ENCODE assay signal across 13 cellular contexts in the genomic region with DNA sequence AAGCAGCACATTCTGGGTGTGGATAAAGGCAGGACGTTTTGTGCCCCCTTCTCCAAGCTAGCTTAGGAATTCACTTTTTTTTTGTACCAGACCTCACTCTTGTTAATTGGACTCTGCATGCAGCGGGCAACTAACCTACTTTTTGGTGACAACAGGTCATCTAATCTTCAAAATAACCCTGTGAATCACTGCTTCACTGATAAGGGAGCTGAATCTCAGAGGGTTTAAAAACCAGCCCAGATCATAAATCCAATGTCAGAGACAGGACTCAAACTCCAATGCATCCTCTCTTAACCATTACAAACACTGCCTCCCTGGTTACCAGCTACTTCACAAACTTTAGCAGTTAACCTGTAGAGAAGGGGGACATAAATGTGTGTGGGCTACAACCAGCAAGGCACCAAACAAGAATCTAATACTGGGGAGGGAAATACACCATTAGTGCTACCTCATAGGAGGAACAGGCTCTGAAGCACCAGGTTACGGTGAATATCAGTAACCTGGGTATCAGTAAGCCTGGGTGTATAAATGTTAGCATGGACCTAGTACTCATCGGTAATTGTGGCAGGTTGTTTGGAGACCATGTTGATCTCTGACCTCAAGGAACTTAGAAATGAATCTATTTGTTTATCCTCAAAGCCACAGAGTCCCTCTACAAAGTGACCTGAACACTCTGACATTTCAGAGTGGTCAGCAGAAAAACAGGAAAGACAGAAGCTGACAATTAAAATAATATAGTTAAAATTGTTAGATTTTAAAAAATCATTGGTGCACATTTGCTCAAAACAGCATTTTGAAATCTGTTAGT. TPM values are rescaled to one million over a fixed set of nuclear protein-coding genes. Genes with fewer than 3 reads are reported as not detected.
A peak's percentile ranks its signal among the peaks of the same experiment; 100 is the strongest.
DNase-seq lines count a peak whose midpoint lies in the region; ATAC-seq and TF ChIP-seq lines count a peak whose summit lies in the region.
"Had no signal": no experiment of that assay in that cellular context is flagged by ENCODE, and none has a peak within 500 bp of the region (broad histone marks: within the 10 kb centered on the region; RNA-seq: fewer than 3 reads in every experiment).

No MANE protein-coding gene starts in this region.

- H3K23ac ChIP-seq in mesenchymal stem cell (ENCODE audit: low read length in 2 of 2), result no peak overlapping the region

- peaks cover 14% of the 10 kb centered on the region for H3K79me1 ChIP-seq in mesenchymal stem cell (replicated peaks; ENCODE audit: low read length, poor library complexity, severe bottlenecking)

- no peak overlapping the region for H2BK120ac ChIP-seq in mesenchymal stem cell (ENCODE audit: low read depth, low read length)

- ATAC-seq in CD8-positive, alpha-beta T cell, result no peak
- no peak for ATAC-seq in activated naive CD4-positive, alpha-beta T cell treated with anti-CD3 and anti-CD28 coated beads, Interleukin-2, amount 50 U/mL, for 72 hours
- ATAC-seq in naive B cell (ENCODE audit: low read depth in 2 of 2), result no peak
- ATAC-seq in body of pancreas, result no peak
- ATAC-seq: WTC11 had no signal

- H2AK5ac ChIP-seq in mesenchymal stem cell (ENCODE audit: low read length, severe bottlenecking), result no peak overlapping the region

- CTCF ChIA-PET in CD8-positive, alpha-beta T cell (lab: Charles Lee), result no interaction called here

- H4K8ac ChIP-seq in mesenchymal stem cell (ENCODE audit: low read length), result no peak overlapping the region

- no peaks in the 10 kb centered on the region for H3K9me3 ChIP-seq in CD8-positive, alpha-beta T cell (ENCODE audit: low read length)
- H3K9me3 ChIP-seq in mesenchymal stem cell (ENCODE audit: control insufficient read depth, low read length) (no peaks in the 10 kb centered on the region), body of pancreas (no peaks in the 10 kb centered on the region)
- H3K9me3 ChIP-seq: HAP-1 had no signal

- WGBS in mesenchymal stem cell, result 55% methylated on average over 4 of the region's 4 CpGs
- WGBS in body of pancreas, 2 donors, result 45 to 50% methylated on average over 4 of the region's 4 CpGs

- no peak overlapping the region for H2BK12ac ChIP-seq in mesenchymal stem cell (ENCODE audit: low read length in 2 of 2)

- peaks cover 22% of the 10 kb centered on the region for H3K36me3 Mint-ChIP-seq in CD8-positive, alpha-beta T cell
- peaks cover 26 to 67% of the 10 kb centered on the region in 2 donors for H3K36me3 Mint-ChIP-seq in activated naive CD4-positive, alpha-beta T cell treated with anti-CD3 and anti-CD28 coated beads, Interleukin-2, amount 50 U/mL, for 72 hours
- H3K36me3 Mint-ChIP-seq in naive B cell, result peaks cover 14 to 18% of the 10 kb centered on the region in 2 donors

- H3K4me2 ChIP-seq in mesenchymal stem cell (ENCODE audit: low read length, poor library complexity, severe bottlenecking), result no peak overlapping the region

- no peak overlapping the region for H4K91ac ChIP-seq in mesenchymal stem cell (ENCODE audit: low read length)

- H3K27me3 Mint-ChIP-seq in CD8-positive, alpha-beta T cell (ENCODE audit: low read depth), result no peaks in the 10 kb centered on the region
- H3K27me3 Mint-ChIP-seq in naive B cell, result no peaks in the 10 kb centered on the region

- H3K27me3 ChIP-seq in CD8-positive, alpha-beta T cell (ENCODE audit: insufficient read depth, low read length), result no peaks in the 10 kb centered on the region
- H3K27me3 ChIP-seq in mesenchymal stem cell (ENCODE audit: control insufficient read depth in 1 of 2, insufficient read depth in 1 of 2, low read length in 2 of 2) (no peaks in the 10 kb centered on the region), body of pancreas (no peaks in the 10 kb centered on the region)

- no peak overlapping the region for H3K14ac ChIP-seq in mesenchymal stem cell (ENCODE audit: low read length in 2 of 2)

- H3K18ac ChIP-seq in mesenchymal stem cell (ENCODE audit: low read depth in 1 of 2, low read length in 2 of 2), result no peak overlapping the region

- H3K4me3 Mint-ChIP-seq in CD8-positive, alpha-beta T cell, result peak overlapping the region; percentile 56
- peak overlapping the region; percentile 27 to 99 (median 98) for H3K4me3 Mint-ChIP-seq in naive B cell

- TF ChIP-seq POLR2A in body of pancreas (IDR thresholded peaks at IDR 0.05), result no peak

- peaks cover 5% of the 10 kb centered on the region for H3K9me3 Mint-ChIP-seq in CD8-positive, alpha-beta T cell
- peaks cover 0 to 7% of the 10 kb centered on the region in 2 donors for H3K9me3 Mint-ChIP-seq in activated naive CD4-positive, alpha-beta T cell treated with anti-CD3 and anti-CD28 coated beads, Interleukin-2, amount 50 U/mL, for 72 hours
- peaks cover 0 to 7% (median 1%) of the 10 kb centered on the region in 7 donors for H3K9me3 Mint-ChIP-seq in naive B cell

- H3K4ac ChIP-seq in mesenchymal stem cell (ENCODE audit: low read depth in 1 of 2, low read length in 2 of 2), result no peak overlapping the region

- intact Hi-C loops in CD8-positive, alpha-beta T cell (cut with DNase I, micrococcal nuclease), result loop anchor here in 1 of 2 experiments (1.0 kb wide), 1 partner anchor 12 kb away; no protein-coding TSS in a partner anchor
- intact Hi-C loops in body of pancreas (cut with DNase I), result no loop called here

- H3K4me3 ChIP-seq in CD8-positive, alpha-beta T cell (ENCODE audit: low read depth, low read length), result no peak overlapping the region
- H3K4me3 ChIP-seq in mesenchymal stem cell (ENCODE audit: insufficient read depth in 1 of 2, low read depth in 1 of 2, low read length in 2 of 2), result no peak overlapping the region
- H3K4me3 ChIP-seq in body of pancreas, result no peak overlapping the region

- DNase-seq in CD8-positive, alpha-beta T cell, result no peak
- peak; percentile 9 for DNase-seq in HuH-7.5 (ENCODE audit: low spot score)
- DNase-seq in activated naive CD4-positive, alpha-beta T cell treated with anti-CD3 and anti-CD28 coated beads, Interleukin-2, amount 50 U/mL, for 72 hours (ENCODE audit: low spot score in 2 of 2), result no peak
- no peak for DNase-seq in naive B cell
- DNase-seq in mesenchymal stem cell, result no peak
- DNase-seq in DMS79 treated with DMSO at 0.1 percent for 48 hours (lab: John Stamatoyannopoulos, UW), result no peak
- no peak for DNase-seq in body of pancreas
- DNase-seq in hypothalamus (lab: John Stamatoyannopoulos, UW), result no peak
- DNase-seq: effector CD8-positive, alpha-beta T cell; glutamatergic neuron; NCI-H2227 treated with DMSO at 0.1 percent for 48 hours had no signal

- H3K4me1 Mint-ChIP-seq in CD8-positive, alpha-beta T cell (ENCODE audit: low read depth), result peaks cover 78% of the 10 kb centered on the region
- peaks cover 64 to 87% (median 84%) of the 10 kb centered on the region in 3 donors for H3K4me1 Mint-ChIP-seq in naive B cell

- H2BK15ac ChIP-seq in mesenchymal stem cell (ENCODE audit: low read depth, poor library complexity, severe bottlenecking), result no peak overlapping the region

- no peaks in the 10 kb centered on the region for H3K36me3 ChIP-seq in CD8-positive, alpha-beta T cell (ENCODE audit: insufficient read depth, low read length)
- no peaks in the 10 kb centered on the region for H3K36me3 ChIP-seq in mesenchymal stem cell (ENCODE audit: control insufficient read depth in 1 of 2, insufficient read depth in 2 of 2, low read depth in 1 of 2, low read length in 2 of 2)
- no peaks in the 10 kb centered on the region for H3K36me3 ChIP-seq in body of pancreas (replicated peaks in 1 of 2; ENCODE audit: insufficient read depth in 1 of 2, low read depth in 2 of 2)
- H3K36me3 ChIP-seq: HAP-1 had no signal

- H3K4me1 ChIP-seq in CD8-positive, alpha-beta T cell (ENCODE audit: insufficient read depth, low read length), result peaks cover 21% of the 10 kb centered on the region
- H3K4me1 ChIP-seq in mesenchymal stem cell (ENCODE audit: control insufficient read depth, insufficient read depth, low read depth, low read length), result peaks cover 9% of the 10 kb centered on the region
- peaks cover 61% of the 10 kb centered on the region for H3K4me1 ChIP-seq in body of pancreas

- peak overlapping the region; percentile 75 for H3K27ac Mint-ChIP-seq in CD8-positive, alpha-beta T cell
- peak overlapping the region; percentile 21 to 81 for H3K27ac Mint-ChIP-seq in activated naive CD4-positive, alpha-beta T cell treated with anti-CD3 and anti-CD28 coated beads, Interleukin-2, amount 50 U/mL, for 72 hours
- peak overlapping the region; percentile 23 to 98 (median 86) for H3K27ac Mint-ChIP-seq in naive B cell
- H3K27ac Mint-ChIP-seq: WTC11 had no signal

- H3K27ac ChIP-seq in CD8-positive, alpha-beta T cell (ENCODE audit: low read depth, low read length), result no peak overlapping the region
- H3K27ac ChIP-seq in mesenchymal stem cell (ENCODE audit: low read length, poor library complexity, severe bottlenecking) (no peak overlapping the region), body of pancreas (peak overlapping the region in 1 of 4 donors; percentile 96)

- no peak for TF ChIP-seq CTCF in CD8-positive, alpha-beta T cell (IDR thresholded peaks at IDR 0.05)
- no peak for TF ChIP-seq CTCF in body of pancreas (IDR thresholded peaks at IDR 0.05)

- POLR2A ChIA-PET in CD8-positive, alpha-beta T cell (lab: Charles Lee), result no interaction called here

- no peak overlapping the region for H3K9ac ChIP-seq in mesenchymal stem cell (ENCODE audit: low read length)

- no peak overlapping the region for H2AFZ ChIP-seq in mesenchymal stem cell (ENCODE audit: low read depth, low read length)

- no peak overlapping the region for H2BK5ac ChIP-seq in mesenchymal stem cell (ENCODE audit: low read depth, low read length, poor library complexity, severe bottlenecking)

RNA-seq across cellular contexts. Expression of a gene that starts 2.6 kb away (rescaled TPM):
- 10 to 100 TPM; 12.3 to 16.1 TPM for total RNA-seq in CD8-positive, alpha-beta T cell
- 10 to 100 TPM; 34.3 to 62.9 TPM for total RNA-seq in activated naive CD4-positive, alpha-beta T cell treated with anti-CD3 and anti-CD28 coated beads, Interleukin-2, amount 50 U/mL, for 72 hours
- 100 to 1,000 TPM in 2 of 6 donors, 10 to 100 TPM in 4; 69.1 to 171 (median 80.5) TPM for polyA plus RNA-seq in naive B cell (ENCODE audit: low read depth in 6 of 6)
- 1.9 TPM for polyA plus RNA-seq in mesenchymal stem cell (2013, experiment 1 of 2)
- polyA plus RNA-seq in mesenchymal stem cell (2013, experiment 2 of 2), result 2.4 TPM
- 10 to 100 TPM in 1 of 2 donors, 1 to 10 TPM in 1; 5.9 to 13.0 TPM for total RNA-seq in body of pancreas

RNA-seq across cellular contexts. Expression of a gene that starts 14.1 kb away (rescaled TPM):
- total RNA-seq in CD8-positive, alpha-beta T cell, result 1 to 10 TPM; 6.5 to 7.0 TPM
- total RNA-seq in activated naive CD4-positive, alpha-beta T cell treated with anti-CD3 and anti-CD28 coated beads, Interleukin-2, amount 50 U/mL, for 72 hours, result 10 to 100 TPM; 32.7 to 65.8 TPM
- 1 to 10 TPM in 5 of 6 donors, not detected in 1; 3.9 to 7.3 (median 5.3) TPM for polyA plus RNA-seq in naive B cell (ENCODE audit: low read depth in 6 of 6)
- polyA plus RNA-seq in mesenchymal stem cell (2013, experiment 1 of 2), result 3.2 TPM
- 3.1 TPM for polyA plus RNA-seq in mesenchymal stem cell (2013, experiment 2 of 2)
- total RNA-seq in body of pancreas, result 10 to 100 TPM; 14.8 to 26.7 TPM

RNA-seq across cellular contexts. Expression of a gene that starts 51.5 kb away (rescaled TPM):
- 1 to 10 TPM; 3.8 to 5.2 TPM for total RNA-seq in CD8-positive, alpha-beta T cell
- 10 to 100 TPM; 15.0 to 19.2 TPM for total RNA-seq in activated naive CD4-positive, alpha-beta T cell treated with anti-CD3 and anti-CD28 coated beads, Interleukin-2, amount 50 U/mL, for 72 hours
- 10 to 100 TPM; 17.7 to 40.7 (median 25.6) TPM for polyA plus RNA-seq in naive B cell (ENCODE audit: low read depth in 6 of 6)
- 11.8 TPM for polyA plus RNA-seq in mesenchymal stem cell (2013, experiment 1 of 2)
- 11.9 TPM for polyA plus RNA-seq in mesenchymal stem cell (2013, experiment 2 of 2)
- 10 to 100 TPM in 1 of 2 donors, 1 to 10 TPM in 1; 9.1 to 12.5 TPM for total RNA-seq in body of pancreas
